9 cellular contexts compared by ENCODE assay signal in genomic region chr11:57597971-57598830, GRCh38. TPM values are rescaled to one million over a fixed set of nuclear protein-coding genes. Genes with fewer than 3 reads are reported as not detected.
DNase-seq lines count a peak whose midpoint lies in the region; ATAC-seq and TF ChIP-seq lines count a peak whose summit lies in the region.
"Had no signal": no experiment of that assay in that cellular context is flagged by ENCODE, and none has a peak within 500 bp of the region (broad histone marks: within the 10 kb centered on the region; RNA-seq: fewer than 3 reads in every experiment).

No MANE protein-coding gene starts in this region.

- H3K36me3 ChIP-seq in breast epithelium = no peaks in the 10 kb centered on the region

- H3K56ac ChIP-seq in H9 (ENCODE audit: insufficient read length, low read depth, low read length) = no peak overlapping the region

- H3K23ac ChIP-seq in H9 (ENCODE audit: insufficient read length, low read depth, low read length) = no peak overlapping the region

- no peak overlapping the region for H3K18ac ChIP-seq in H9 (ENCODE audit: insufficient read length, low read depth, low read length)

- H2AK5ac ChIP-seq in H9 (ENCODE audit: insufficient read length, low read length) = no peak overlapping the region

- no peak overlapping the region for H3K9ac ChIP-seq in H9 (ENCODE audit: extremely low read depth, insufficient read length, low read length)

- H3K9me3 Mint-ChIP-seq in H9 = no peaks in the 10 kb centered on the region

- no peak overlapping the region for H3T11ph ChIP-seq in H9 (ENCODE audit: low read length)

- no peak overlapping the region for H2AFZ ChIP-seq in H9 (ENCODE audit: low read length)

- ATAC-seq in GM21576 (IDR thresholded peaks at IDR 0.05; ENCODE audit: unreplicated experiment) (no peak), HG03045 (IDR thresholded peaks at IDR 0.05; ENCODE audit: unreplicated experiment) (no peak), GM19351 (IDR thresholded peaks at IDR 0.05; ENCODE audit: unreplicated experiment) (no peak)

- H3K9me3 ChIP-seq in H9 (ENCODE audit: control insufficient read depth, low read depth, low read length) = no peaks in the 10 kb centered on the region
- no peaks in the 10 kb centered on the region for H3K9me3 ChIP-seq in breast epithelium

- H3K4me1 ChIP-seq in H9 (ENCODE audit: insufficient read depth, low read length) (peaks cover 4% of the 10 kb centered on the region; the same call in 1 of the 2 replicates), breast epithelium (no peaks in the 10 kb centered on the region)

- DNase-seq in H9 (peak; percentile 94), breast epithelium (ENCODE audit: low spot score in 2 of 2) (peak; percentile 72 to 78), iris pigment epithelial cell (ENCODE audit: low read depth) (peak; percentile 60), SKM-1 (lab: John Stamatoyannopoulos, UW; ENCODE audit: unreplicated experiment) (no peak)
- DNase-seq: naive B cell had no signal

- intact Hi-C loops in breast epithelium (cut with DNase I; ENCODE audit: low total_unique reads) = no loop called here

- H2BK15ac ChIP-seq in H9 (ENCODE audit: low read depth, low read length) = no peak overlapping the region

- H4K91ac ChIP-seq in H9 (ENCODE audit: insufficient read length, low read depth, low read length) = no peak overlapping the region

- H3K79me1 ChIP-seq in H9 (ENCODE audit: insufficient read depth, low read depth, low read length, poor library complexity, severe bottlenecking) = no peaks in the 10 kb centered on the region

- H3K27ac ChIP-seq in H9 (ENCODE audit: insufficient read length, low read depth, low read length) = no peak overlapping the region
- peak overlapping the region; percentile 95 to 100 for H3K27ac ChIP-seq in breast epithelium
- peak overlapping the region; percentile 52 to 95 (median 87) for H3K27ac ChIP-seq in skin epidermis

- H3K36me3 Mint-ChIP-seq in H9 (ENCODE audit: insufficient read depth in 1 of 3, low read depth in 3 of 3) = peaks cover 15 to 30% (median 17%) of the 10 kb centered on the region in 3 experiments; a peak in 6 of 7 replicates
- H3K36me3 Mint-ChIP-seq: naive B cell had no signal

- H2BK5ac ChIP-seq in H9 (ENCODE audit: insufficient read length, low read length) = no peak overlapping the region

- peak overlapping the region; percentile 68 to 78 (median 70) for H3K4me3 ChIP-seq in breast epithelium
- peak overlapping the region; percentile 39 to 59 (median 48) for H3K4me3 ChIP-seq in skin epidermis

- WGBS in H9 (ENCODE audit: extremely low coverage, insufficient read length, low lambda C conversion rate) = no CpG with 5 or more reads among the region's 32 CpGs

- H3K27me3 Mint-ChIP-seq in H9 (ENCODE audit: low read depth) = no peaks in the 10 kb centered on the region

- H3K4me3 Mint-ChIP-seq in H9 = peak overlapping the region; percentile 70 to 79

- H3K23me2 ChIP-seq in H9 (ENCODE audit: insufficient read length, low read depth, low read length, poor library complexity, severe bottlenecking) = peaks cover 8% of the 10 kb centered on the region

- H3K14ac ChIP-seq in H9 (ENCODE audit: insufficient read depth, low read length) = no peak overlapping the region; the same call in 1 of the 2 replicates

- no peak overlapping the region for H2BK120ac ChIP-seq in H9 (ENCODE audit: low read depth, low read length, poor library complexity, severe bottlenecking)

- H3K27ac Mint-ChIP-seq in H9 = peak overlapping the region; percentile 19 to 98 (median 97); a peak in 5 of 7 replicates

- TF ChIP-seq CTCF in H9 (conservative IDR thresholded peaks at IDR 0.05) = no peak
- no peak for TF ChIP-seq CTCF in breast epithelium (IDR thresholded peaks at IDR 0.05)

- no peak overlapping the region for H3K4ac ChIP-seq in H9 (ENCODE audit: low read depth, low read length)

- no peak overlapping the region for H2BK12ac ChIP-seq in H9 (ENCODE audit: insufficient read length, low read depth, low read length)

- peak overlapping the region; percentile 57 for H3K4me2 ChIP-seq in H9 (ENCODE audit: insufficient read depth, insufficient read length, low read length)

- H4K20me1 ChIP-seq in H9 (ENCODE audit: control insufficient read depth, insufficient read depth, insufficient read length) = no peaks in the 10 kb centered on the region

- no peak overlapping the region for H4K8ac ChIP-seq in H9 (replicated peaks; ENCODE audit: insufficient read length, low read depth, low read length)

- TF ChIP-seq POLR2A in breast epithelium (IDR thresholded peaks at IDR 0.05) = no peak

- no peaks in the 10 kb centered on the region for H3K79me2 ChIP-seq in H9 (ENCODE audit: insufficient read depth, low read length)

- H3K27me3 ChIP-seq in H9 (ENCODE audit: insufficient read depth, low read length) (no peaks in the 10 kb centered on the region), breast epithelium (no peaks in the 10 kb centered on the region)

- no peak overlapping the region for H2BK20ac ChIP-seq in H9 (ENCODE audit: low read depth, low read length, poor library complexity, severe bottlenecking)

- peaks cover 24 to 58% of the 10 kb centered on the region in 2 experiments for H3K4me1 Mint-ChIP-seq in H9

- no peak overlapping the region for H4K5ac ChIP-seq in H9 (ENCODE audit: insufficient read length, low read depth, low read length)

RNA-seq across cellular contexts. Expression of gene SERPING1, which starts 0.7 kb away (rescaled TPM):
- 35.2 and 37.9 TPM in 2 replicates for total RNA-seq in H9 (2021)
- 100 to 1,000 TPM; 421 to 823 (median 479) TPM for total RNA-seq in breast epithelium

RNA-seq across cellular contexts. Expression of gene UBE2L6, which starts 30.7 kb away (rescaled TPM):
- total RNA-seq in H9 (2021) = 38.2 and 38.9 TPM in 2 replicates
- total RNA-seq in breast epithelium = 10 to 100 TPM; 25.9 to 66.2 (median 48.1) TPM

RNA-seq across cellular contexts. Expression of gene YPEL4, which starts 51.5 kb away (rescaled TPM):
- 0.13 TPM in 1 of 2 replicates, not detected in the other for total RNA-seq in H9 (2021)
- total RNA-seq in breast epithelium = 1 to 10 TPM; 1.1 to 2.3 (median 2.0) TPM

RNA-seq across cellular contexts. Expression of gene CLP1, which starts 59.4 kb away (rescaled TPM):
- 35.5 and 37.4 TPM in 2 replicates for total RNA-seq in H9 (2021)
- total RNA-seq in breast epithelium = 10 to 100 TPM; 15.4 to 17.7 (median 17.7) TPM

Comparison
In these comparisons a context has a peak if more than half of its experiments do, and no peak if none do; other contexts are left out.
1. RNA of gene SERPING1, which starts 0.7 kb away (total RNA-seq): 421 to 823 TPM in breast epithelium; 35.2 to 37.9 TPM in H9; every median in the first group is over 10 times any median in the second.